In the genomic region with DNA sequence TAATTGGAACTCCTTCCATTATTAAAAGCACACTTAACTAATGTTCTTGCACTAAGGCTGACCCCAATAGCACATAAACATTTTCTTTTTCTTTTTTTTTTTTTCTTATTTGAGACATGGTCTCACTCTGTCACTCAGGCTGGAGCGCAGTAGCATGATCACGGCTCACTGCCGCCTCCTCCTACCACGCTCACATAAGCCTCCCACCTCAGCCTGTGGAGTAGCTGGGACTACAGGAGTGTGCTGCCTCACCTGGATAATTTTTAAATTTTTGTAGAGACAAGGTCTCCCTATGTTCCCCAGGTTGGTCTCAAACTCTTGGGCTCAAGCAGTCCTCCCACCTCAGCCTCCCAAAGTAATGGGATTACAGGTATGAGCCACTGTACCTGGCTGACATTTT, we compare ENCODE assay signal across 13 cellular contexts. TPM values are rescaled to one million over a fixed set of nuclear protein-coding genes. Genes with fewer than 3 reads are reported as not detected.
DNase-seq lines count a peak whose midpoint lies in the region; ATAC-seq and TF ChIP-seq lines count a peak whose summit lies in the region.
"Had no signal": no experiment of that assay in that cellular context is flagged by ENCODE, and none has a peak within 500 bp of the region (broad histone marks: within the 10 kb centered on the region; RNA-seq: fewer than 3 reads in every experiment).

No MANE protein-coding gene starts in this region.

- H3K4me3 Mint-ChIP-seq in activated CD8-positive, alpha-beta memory T cell treated with anti-CD3 and anti-CD28 coated beads, Interleukin-2, amount 10 ng/mL, durations not matched to agents 7 days and 5 days = peak overlapping the region; percentile 81

- peaks cover 54% of the 10 kb centered on the region for H3K4me1 Mint-ChIP-seq in activated CD8-positive, alpha-beta memory T cell treated with anti-CD3 and anti-CD28 coated beads, Interleukin-2, amount 10 ng/mL, durations not matched to agents 7 days and 5 days

- CTCF ChIA-PET in activated CD8-positive, alpha-beta memory T cell treated with anti-CD3 and anti-CD28 coated beads, Interleukin-2, amount 10 ng/mL, durations not matched to agents 7 days and 5 days (lab: Charles Lee) = interaction anchor here (2.3 to 8.4 kb wide), 4 partner anchors 15 to 47 kb away, joined by 7 to 150 read pairs (median 28); no protein-coding TSS in a partner anchor
- CTCF ChIA-PET in HEK293T (lab: Yijun Ruan, JAX) = interaction anchor here (1.1 kb wide), 1 partner anchor 13 kb away, joined by 3 read pairs; no protein-coding TSS in a partner anchor

- no peak overlapping the region for H2AFZ ChIP-seq in smooth muscle cell (ENCODE audit: low read depth)

- no peaks in the 10 kb centered on the region for H3K9me3 Mint-ChIP-seq in activated CD8-positive, alpha-beta memory T cell treated with anti-CD3 and anti-CD28 coated beads, Interleukin-2, amount 10 ng/mL, durations not matched to agents 7 days and 5 days (ENCODE audit: low read depth)
- H3K9me3 Mint-ChIP-seq: stimulated activated naive CD8-positive, alpha-beta T cell treated with anti-CD3 and anti-CD28 coated beads, Interleukin-15, amount 100 ng/mL, for 72 hours had no signal

- H3K79me2 ChIP-seq in smooth muscle cell (ENCODE audit: low read depth) = peaks cover 33% of the 10 kb centered on the region

- ATAC-seq in activated CD8-positive, alpha-beta memory T cell treated with anti-CD3 and anti-CD28 coated beads, Interleukin-2, amount 10 ng/mL, durations not matched to agents 7 days and 5 days = no peak
- no peak for ATAC-seq in RWPE2 (ENCODE audit: low read depth)
- ATAC-seq in gastroesophageal sphincter = no peak
- no peak for ATAC-seq in GM19452 (IDR thresholded peaks at IDR 0.05; ENCODE audit: unreplicated experiment)
- ATAC-seq: stimulated activated naive CD8-positive, alpha-beta T cell treated with anti-CD3 and anti-CD28 coated beads, Interleukin-15, amount 100 ng/mL, for 72 hours had no signal

- peaks cover 10% of the 10 kb centered on the region for H3K36me3 Mint-ChIP-seq in activated CD8-positive, alpha-beta memory T cell treated with anti-CD3 and anti-CD28 coated beads, Interleukin-2, amount 10 ng/mL, durations not matched to agents 7 days and 5 days

- WGBS in gastroesophageal sphincter (ENCODE audit: low coverage in 1 of 2), 2 donors = 76 to 85% methylated on average over 4 of the region's 4 CpGs
- 89% methylated on average over 4 of the region's 4 CpGs for WGBS in smooth muscle cell (ENCODE audit: low lambda C conversion rate)

- H3K4me3 ChIP-seq in RWPE2 (ENCODE audit: severe bottlenecking) (no peak overlapping the region), gastroesophageal sphincter (no peak overlapping the region), smooth muscle cell (no peak overlapping the region)

- H3F3A ChIP-seq in smooth muscle cell (ENCODE audit: low read depth) = no peaks in the 10 kb centered on the region

- H3K4me1 ChIP-seq in RWPE2 (ENCODE audit: insufficient read depth, poor library complexity, severe bottlenecking) (peaks cover 9% of the 10 kb centered on the region), gastroesophageal sphincter (peaks cover 0 to 40% (median 9%) of the 10 kb centered on the region in 3 donors), smooth muscle cell (ENCODE audit: low read depth) (peaks cover 30% of the 10 kb centered on the region)

- H3K27ac Mint-ChIP-seq in activated CD8-positive, alpha-beta memory T cell treated with anti-CD3 and anti-CD28 coated beads, Interleukin-2, amount 10 ng/mL, durations not matched to agents 7 days and 5 days = no peak overlapping the region

- no peak for TF ChIP-seq POLR2A in gastroesophageal sphincter (IDR thresholded peaks at IDR 0.05)

- H3K27me3 ChIP-seq in RWPE2 (ENCODE audit: insufficient read depth, poor library complexity, severe bottlenecking) (no peaks in the 10 kb centered on the region), gastroesophageal sphincter (no peaks in the 10 kb centered on the region), smooth muscle cell (ENCODE audit: low read depth) (no peaks in the 10 kb centered on the region)

- no peak for TF ChIP-seq EP300 in gastroesophageal sphincter (IDR thresholded peaks at IDR 0.05)

- DNase-seq in activated CD8-positive, alpha-beta memory T cell treated with anti-CD3 and anti-CD28 coated beads, Interleukin-2, amount 10 ng/mL, durations not matched to agents 7 days and 5 days = no peak
- no peak for DNase-seq in activated CD8-positive, alpha-beta memory T cell treated with anti-CD3 and anti-CD28 coated beads for 24 hours
- no peak for DNase-seq in RWPE2 (ENCODE audit: low spot score)
- DNase-seq in smooth muscle cell (lab: John Stamatoyannopoulos, UW; ENCODE audit: unreplicated experiment) = no peak
- DNase-seq in HEK293T (ENCODE audit: extremely low spot score) = no peak
- no peak for DNase-seq in NCI-H2029 (lab: John Stamatoyannopoulos, UW)
- DNase-seq: activated CD4-positive, alpha-beta T cell treated with anti-CD3 and anti-CD28 coated beads for 48 hours; effector CD4-positive, alpha-beta T cell; foreskin melanocyte; HCEC 1CT; stimulated activated naive CD8-positive, alpha-beta T cell treated with anti-CD3 and anti-CD28 coated beads, Interleukin-15, amount 100 ng/mL, for 72 hours had no signal

- no peaks in the 10 kb centered on the region for H3K9me3 ChIP-seq in RWPE2 (ENCODE audit: severe bottlenecking)
- H3K9me3 ChIP-seq in gastroesophageal sphincter = no peaks in the 10 kb centered on the region
- no peaks in the 10 kb centered on the region for H3K9me3 ChIP-seq in smooth muscle cell (replicated peaks; ENCODE audit: low read depth)

- peaks cover 32% of the 10 kb centered on the region for H4K20me1 ChIP-seq in smooth muscle cell (ENCODE audit: low read depth)

- TF ChIP-seq CTCF in RWPE2 (IDR thresholded peaks at IDR 0.05; ENCODE audit: poor library complexity, severe bottlenecking) (no peak), gastroesophageal sphincter (IDR thresholded peaks at IDR 0.05) (no peak), smooth muscle cell (IDR thresholded peaks at IDR 0.05; ENCODE audit: borderline replicate concordance, insufficient read depth, poor library complexity, severe bottlenecking) (no peak)

- H3K36me3 ChIP-seq in RWPE2 (ENCODE audit: low read depth) = no peaks in the 10 kb centered on the region
- H3K36me3 ChIP-seq in gastroesophageal sphincter = no peaks in the 10 kb centered on the region
- no peaks in the 10 kb centered on the region for H3K36me3 ChIP-seq in smooth muscle cell (ENCODE audit: low read depth)

- H3K27ac ChIP-seq in RWPE2 (ENCODE audit: poor library complexity, severe bottlenecking) = peak overlapping the region; percentile 80
- H3K27ac ChIP-seq in gastroesophageal sphincter = peak overlapping the region in 3 of 4 donors; percentile 95 to 96 (median 95)
- no peak overlapping the region for H3K27ac ChIP-seq in smooth muscle cell (ENCODE audit: low read depth)

- POLR2A ChIA-PET in HEK293T (lab: Yijun Ruan, JAX) = interaction anchor here (0.9 to 1.2 kb wide), 3 partner anchors 24 to 52 kb away, joined by 3 to 4 read pairs (median 3); a partner anchor contains a TSS

- H3K9ac ChIP-seq in smooth muscle cell (ENCODE audit: low read depth) = no peak overlapping the region

- H3K4me2 ChIP-seq in smooth muscle cell = peak overlapping the region; percentile 99

- no peaks in the 10 kb centered on the region for H3K27me3 Mint-ChIP-seq in activated CD8-positive, alpha-beta memory T cell treated with anti-CD3 and anti-CD28 coated beads, Interleukin-2, amount 10 ng/mL, durations not matched to agents 7 days and 5 days
- H3K27me3 Mint-ChIP-seq: stimulated activated naive CD8-positive, alpha-beta T cell treated with anti-CD3 and anti-CD28 coated beads, Interleukin-15, amount 100 ng/mL, for 72 hours had no signal

TF ChIP-seq in HEK293T, 16 proteins besides CTCF, POLR2A, EP300 and RAD21:
- TF ChIP-seq LEF1 (IDR thresholded peaks at IDR 0.05; ENCODE audit: borderline replicate concordance) (no peak), ZNF384 (IDR thresholded peaks at IDR 0.05) (no peak), TARDBP (IDR thresholded peaks at IDR 0.05) (no peak), FOXA1 (IDR thresholded peaks at IDR 0.05) (no peak), SUZ12 (IDR thresholded peaks at IDR 0.05) (no peak), FOXK2 (IDR thresholded peaks at IDR 0.05) (no peak), SP1 (IDR thresholded peaks at IDR 0.05) (no peak), BHLHE40 (IDR thresholded peaks at IDR 0.05; ENCODE audit: borderline replicate concordance) (no peak)
TF ChIP-seq in HEK293T: peak in this region for 0.

RNA-seq across cellular contexts. Expression of a gene that starts 1.2 kb away (rescaled TPM):
- total RNA-seq in activated CD8-positive, alpha-beta memory T cell treated with anti-CD3 and anti-CD28 coated beads, Interleukin-2, amount 10 ng/mL, durations not matched to agents 7 days and 5 days = 10 to 100 TPM; 32.2 to 34.4 TPM
- total RNA-seq in gastroesophageal sphincter (100 to 1,000 TPM in 2 of 4 donors, 10 to 100 TPM in 2; 56.0 to 124 (median 92.2) TPM), smooth muscle cell (42.5 and 48.8 TPM in 2 replicates)
- polyA plus RNA-seq in smooth muscle cell = 18.3 and 27.4 TPM in 2 replicates

RNA-seq across cellular contexts. Expression of a gene that starts 51.4 kb away (rescaled TPM):
- 100 to 1,000 TPM; 150 to 227 TPM for total RNA-seq in activated CD8-positive, alpha-beta memory T cell treated with anti-CD3 and anti-CD28 coated beads, Interleukin-2, amount 10 ng/mL, durations not matched to agents 7 days and 5 days
- total RNA-seq in gastroesophageal sphincter (100 to 1,000 TPM in 3 of 4 donors, 10 to 100 TPM in 1; 98.7 to 108 (median 102) TPM), smooth muscle cell (80.8 and 90.1 TPM in 2 replicates)
- polyA plus RNA-seq in smooth muscle cell = 181 and 184 TPM in 2 replicates
